8 cellular contexts compared by ENCODE assay signal in genomic region chr1:161159915-161160248, GRCh38. TPM values are rescaled to one million over a fixed set of nuclear protein-coding genes. Genes with fewer than 3 reads are reported as not detected.
A peak's percentile ranks its signal among the peaks of the same experiment; 100 is the strongest.
DNase-seq lines count a peak whose midpoint lies in the region; ATAC-seq and TF ChIP-seq lines count a peak whose summit lies in the region.

No MANE protein-coding gene starts in this region.

- no peak for DNase-seq in Karpas-422
- DNase-seq in stimulated activated CD4-positive, alpha-beta T cell treated with anti-CD3 and anti-CD28 coated beads, Interleukin-4, amount 100 ng/mL, for 24 hours: no peak
- DNase-seq in COLO829 (ENCODE audit: low spot score): no peak

- peaks cover 36 to 70% (median 50%) of the 10 kb centered on the region in 10 experiments for H3K4me1 ChIP-seq in BLaER1 treated with 17β-estradiol and CSF1 and Interleukin-3, amounts not matched to agents 10 nM and 100 nM
- H3K4me1 ChIP-seq in Karpas-422 (ENCODE audit: low read length) (peaks cover 53% of the 10 kb centered on the region), duodenal mucosa (ENCODE audit: control insufficient read depth in 1 of 2, insufficient read depth in 2 of 2, low read length in 2 of 2) (peaks cover 25 to 38% of the 10 kb centered on the region in 2 donors)

- H3K4me1 Mint-ChIP-seq in nephron: peaks cover 54% of the 10 kb centered on the region

- peak overlapping the region; percentile 65; the same call in 1 of the 2 replicates for H2AFZ ChIP-seq in Karpas-422 (ENCODE audit: low read length)

- peak overlapping the region; percentile 74 to 92 (median 81) for H3K4me3 ChIP-seq in BLaER1 treated with 17β-estradiol and CSF1 and Interleukin-3, amounts not matched to agents 10 nM and 100 nM
- H3K4me3 ChIP-seq in Karpas-422 (ENCODE audit: low read length) (peak overlapping the region; percentile 95), duodenal mucosa (ENCODE audit: low read depth in 1 of 2, low read length in 2 of 2) (peak overlapping the region; percentile 96 to 98)

- H3K27me3 Mint-ChIP-seq in nephron (ENCODE audit: low read depth): no peaks in the 10 kb centered on the region

- no peaks in the 10 kb centered on the region for H3K27me3 ChIP-seq in BLaER1 treated with 17β-estradiol and CSF1 and Interleukin-3, amounts not matched to agents 10 nM and 100 nM
- H3K27me3 ChIP-seq in Karpas-422 (ENCODE audit: low read length) (no peaks in the 10 kb centered on the region), duodenal mucosa (ENCODE audit: control insufficient read depth in 1 of 2, insufficient read depth in 2 of 2, low read length in 2 of 2) (no peaks in the 10 kb centered on the region)

- H4K20me1 ChIP-seq in BLaER1 treated with 17β-estradiol and CSF1 and Interleukin-3, amounts not matched to agents 10 nM and 100 nM: no peaks in the 10 kb centered on the region
- no peaks in the 10 kb centered on the region for H4K20me1 ChIP-seq in Karpas-422 (ENCODE audit: insufficient read depth, low read depth, low read length)

- no peaks in the 10 kb centered on the region for H3K9me3 Mint-ChIP-seq in nephron

- peak overlapping the region; percentile 91 to 96 (median 92) for H3K4me3 Mint-ChIP-seq in nephron

- peak overlapping the region; percentile 80 to 97 (median 92) for H3K4me2 ChIP-seq in BLaER1 treated with 17β-estradiol and CSF1 and Interleukin-3, amounts not matched to agents 10 nM and 100 nM
- H3K4me2 ChIP-seq in Karpas-422 (ENCODE audit: low read depth, low read length, poor library complexity, severe bottlenecking): peak overlapping the region; percentile 98

- no peak for TF ChIP-seq CTCF in nephron (IDR thresholded peaks at IDR 0.05; ENCODE audit: unreplicated experiment in 3 of 3)

- peak overlapping the region; percentile 73 to 93 (median 87) for H3K27ac ChIP-seq in BLaER1 treated with 17β-estradiol and CSF1 and Interleukin-3, amounts not matched to agents 10 nM and 100 nM
- H3K27ac ChIP-seq in Karpas-422 (ENCODE audit: low read length) (peak overlapping the region; percentile 74), duodenal mucosa (ENCODE audit: low read depth, low read length) (peak overlapping the region; percentile 58)

- peaks cover 68% of the 10 kb centered on the region for H3K36me3 Mint-ChIP-seq in nephron (ENCODE audit: low read depth)

- H3K36me3 ChIP-seq in BLaER1 treated with 17β-estradiol and CSF1 and Interleukin-3, amounts not matched to agents 10 nM and 100 nM: peaks cover 42 to 75% (median 66%) of the 10 kb centered on the region in 11 experiments
- H3K36me3 ChIP-seq in Karpas-422 (ENCODE audit: insufficient read depth, low read length) (0 out of 2 replicates have a peak, but pooled peaks cover 3% of the 10 kb centered on the region), duodenal mucosa (ENCODE audit: control insufficient read depth in 1 of 2, insufficient read depth in 2 of 2, low read length in 2 of 2) (peaks cover 16 to 54% of the 10 kb centered on the region in 2 donors)

- H3K27ac Mint-ChIP-seq in nephron: peak overlapping the region; percentile 88 to 95 (median 91)

- H3K9me3 ChIP-seq in BLaER1 treated with 17β-estradiol and CSF1 and Interleukin-3, amounts not matched to agents 10 nM and 100 nM (replicated peaks in 1 of 11): no peaks in the 10 kb centered on the region
- H3K9me3 ChIP-seq in Karpas-422 (ENCODE audit: low read length) (no peaks in the 10 kb centered on the region), duodenal mucosa (ENCODE audit: control insufficient read depth in 1 of 2, low read length in 2 of 2) (no peaks in the 10 kb centered on the region)

- no peak for ATAC-seq in HG03520 (IDR thresholded peaks at IDR 0.05; ENCODE audit: unreplicated experiment)
- no peak for ATAC-seq in GM18870 (IDR thresholded peaks at IDR 0.05; ENCODE audit: unreplicated experiment)

- H3K79me2 ChIP-seq in Karpas-422 (ENCODE audit: low read length): peaks cover 28% of the 10 kb centered on the region

- H3K9ac ChIP-seq in BLaER1 treated with 17β-estradiol and CSF1 and Interleukin-3, amounts not matched to agents 10 nM and 100 nM: peak overlapping the region; percentile 85 to 97 (median 92)
- H3K9ac ChIP-seq in Karpas-422 (ENCODE audit: low read length) (peak overlapping the region; percentile 98), duodenal mucosa (ENCODE audit: low read depth in 1 of 2, low read length in 2 of 2) (peak overlapping the region; percentile 89 to 91)

- no peaks in the 10 kb centered on the region for H3K9me2 ChIP-seq in Karpas-422 (replicated peaks; ENCODE audit: insufficient read depth, low read length)

RNA-seq across cellular contexts. Expression of gene USP21, which starts 0.6 kb away (rescaled TPM):
- 21.9 and 43.9 TPM in 2 replicates for total RNA-seq in Karpas-422 (2014; rRNA removed; shearing (Covaris generic); ENCODE audit: low replicate concordance)

RNA-seq across cellular contexts. Expression of gene UFC1, which starts 6.1 kb away (rescaled TPM):
- 72.5 and 100.0 TPM in 2 replicates for total RNA-seq in Karpas-422 (2014; rRNA removed; shearing (Covaris generic); ENCODE audit: low replicate concordance)

RNA-seq across cellular contexts. Expression of gene PPOX, which starts 6.3 kb away (rescaled TPM):
- 37.0 and 60.8 TPM in 2 replicates for total RNA-seq in Karpas-422 (2014; rRNA removed; shearing (Covaris generic); ENCODE audit: low replicate concordance)

RNA-seq across cellular contexts. Expression of gene B4GALT3, which starts 17.4 kb away (rescaled TPM):
- 34.9 and 54.7 TPM in 2 replicates for total RNA-seq in Karpas-422 (2014; rRNA removed; shearing (Covaris generic); ENCODE audit: low replicate concordance)

RNA-seq across cellular contexts. Expression of gene DEDD, which starts 27.4 kb away (rescaled TPM):
- 24.2 and 25.6 TPM in 2 replicates for total RNA-seq in Karpas-422 (2014; rRNA removed; shearing (Covaris generic); ENCODE audit: low replicate concordance)
